Comparison of ENCODE assay signal across 8 cellular contexts in genomic region chr2:199955007-199955338, GRCh38. TPM values are rescaled to one million over a fixed set of nuclear protein-coding genes. Genes with fewer than 3 reads are reported as not detected.
DNase-seq lines count a peak whose midpoint lies in the region; ATAC-seq and TF ChIP-seq lines count a peak whose summit lies in the region.

No MANE protein-coding gene starts in this region.

- no peaks in the 10 kb centered on the region for H3K36me3 ChIP-seq in parathyroid adenoma (ENCODE audit: control insufficient read depth, insufficient read depth, low read length)

- TF ChIP-seq CTCF in CD4-positive, alpha-beta T cell (IDR thresholded peaks at IDR 0.05), result no peak
- TF ChIP-seq CTCF in fibroblast of the aortic adventitia (IDR thresholded peaks at IDR 0.05; ENCODE audit: insufficient read depth, low read length) (no peak), parathyroid adenoma (IDR thresholded peaks at IDR 0.05) (no peak)

- H3K27ac Mint-ChIP-seq in CD4-positive, alpha-beta T cell, result peak overlapping the region; percentile 91

- peak overlapping the region; percentile 68 for H3K27ac ChIP-seq in CD4-positive, alpha-beta T cell (ENCODE audit: low read depth, low read length)
- H3K27ac ChIP-seq in parathyroid adenoma, result peak overlapping the region; percentile 91

- peaks cover 76% of the 10 kb centered on the region for H3K4me1 Mint-ChIP-seq in CD4-positive, alpha-beta T cell (ENCODE audit: low read depth)

- POLR2A ChIA-PET in CD4-positive, alpha-beta T cell (lab: Charles Lee), result interaction anchor here (0.7 to 1.3 kb wide), 2 partner anchors 9 to 571 kb away, joined by 5 read pairs; partner anchors contain the start of gene SGO2

- H3K4me2 ChIP-seq in parathyroid adenoma (ENCODE audit: low read length), result peak overlapping the region; percentile 91

- H3K27me3 ChIP-seq in CD4-positive, alpha-beta T cell (ENCODE audit: control insufficient read depth, insufficient read depth, low read length), result no peaks in the 10 kb centered on the region
- H3K27me3 ChIP-seq in parathyroid adenoma (ENCODE audit: control insufficient read depth, insufficient read depth, low read length), result no peaks in the 10 kb centered on the region

- peaks cover 28% of the 10 kb centered on the region for H3K79me2 ChIP-seq in parathyroid adenoma

- ATAC-seq in CD4-positive, alpha-beta T cell (ENCODE audit: poor library complexity), result no peak
- ATAC-seq in GM19043 (IDR thresholded peaks at IDR 0.05; ENCODE audit: low read depth, unreplicated experiment), result peak; percentile 42
- peak; percentile 34 for ATAC-seq in HG03139 (IDR thresholded peaks at IDR 0.05; ENCODE audit: unreplicated experiment)

- intact Hi-C loops in CD4-positive, alpha-beta T cell (cut with DNase I, micrococcal nuclease), result loop anchor here (2.0 to 10.0 kb wide), 3 partner anchors 44 to 1820 kb away; partner anchors contain the start of genes C2orf69 (in 2 of the 2) and BZW1 (in 1 of the 2)

- H2AFZ ChIP-seq in parathyroid adenoma, result peak overlapping the region; percentile 91

- H3K27me3 Mint-ChIP-seq in CD4-positive, alpha-beta T cell, result no peaks in the 10 kb centered on the region

- H3K4me3 Mint-ChIP-seq in CD4-positive, alpha-beta T cell, result peak overlapping the region; percentile 96

- H3K9ac ChIP-seq in parathyroid adenoma, result no peak overlapping the region

- peaks cover 10% of the 10 kb centered on the region for H3K4me1 ChIP-seq in parathyroid adenoma

- H3K4me3 ChIP-seq in fibroblast of the aortic adventitia (ENCODE audit: low read depth, low read length) (peak overlapping the region; percentile 79), parathyroid adenoma (ENCODE audit: low read depth, low read length) (peak overlapping the region; percentile 86)

- no peaks in the 10 kb centered on the region for H3K9me3 ChIP-seq in CD4-positive, alpha-beta T cell (ENCODE audit: control insufficient read depth, low read length)
- no peaks in the 10 kb centered on the region for H3K9me3 ChIP-seq in parathyroid adenoma (ENCODE audit: control insufficient read depth, low read length)

- no peak for DNase-seq in CD4-positive, alpha-beta T cell
- DNase-seq in SKM-1 treated with dmso at 0.1 percent for 144 hours (lab: John Stamatoyannopoulos, UW; ENCODE audit: unreplicated experiment) (peak; percentile 59), fibroblast of the aortic adventitia (ENCODE audit: low read depth) (no peak), NCI-H1048 (lab: John Stamatoyannopoulos, UW) (no peak), AG20443 (ENCODE audit: low spot score) (no peak)

- peaks cover 48% of the 10 kb centered on the region for H3K36me3 Mint-ChIP-seq in CD4-positive, alpha-beta T cell (ENCODE audit: low read depth)

- no peaks in the 10 kb centered on the region for H3K9me3 Mint-ChIP-seq in CD4-positive, alpha-beta T cell

- CTCF ChIA-PET in CD4-positive, alpha-beta T cell (lab: Charles Lee), result interaction anchor here (0.9 kb wide), 1 partner anchor 12 kb away, joined by 3 read pairs; no protein-coding TSS in a partner anchor

RNA-seq across cellular contexts. Expression of gene TYW5, which starts 0.3 kb away (rescaled TPM):
- total RNA-seq in CD4-positive, alpha-beta T cell, result 10 to 100 TPM; 15.0 to 16.0 TPM
- total RNA-seq in fibroblast of the aortic adventitia (ENCODE audit: low replicate concordance), result 7.8 and 8.3 TPM in 2 replicates

RNA-seq across cellular contexts. Expression of gene MAIP1, which starts 0.4 kb away (rescaled TPM):
- total RNA-seq in CD4-positive, alpha-beta T cell, result 10 to 100 TPM; 34.6 to 35.8 TPM
- 5.6 and 23.3 TPM in 2 replicates for total RNA-seq in fibroblast of the aortic adventitia (ENCODE audit: low replicate concordance)

RNA-seq across cellular contexts. Expression of gene C2orf69, which starts 43.9 kb away (rescaled TPM):
- 10 to 100 TPM; 12.5 to 13.7 TPM for total RNA-seq in CD4-positive, alpha-beta T cell
- 6.7 and 22.2 TPM in 2 replicates for total RNA-seq in fibroblast of the aortic adventitia (ENCODE audit: low replicate concordance)
